ENCODE assay signal across 8 cellular contexts in genomic region chr2:152025678-152026287, GRCh38.
DNase-seq lines count a peak whose midpoint lies in the region; ATAC-seq and TF ChIP-seq lines count a peak whose summit lies in the region.

No MANE protein-coding gene starts in this region.

- DNase-seq in Calu3 (peak; percentile 88), HT-29 (ENCODE audit: low spot score) (peak; percentile 83), NOMO-1 (lab: John Stamatoyannopoulos, UW; ENCODE audit: unreplicated experiment in 2 of 2) (peak; percentile 64 to 87), endodermal cell (peak; percentile 95)
- peak; percentile 44 to 70 (median 66) for DNase-seq in activated CD8-positive, alpha-beta memory T cell treated with anti-CD3 and anti-CD28 coated beads for 48 hours (ENCODE audit: low read depth in 2 of 3, low spot score in 2 of 3)
- DNase-seq in stimulated activated CD8-positive, alpha-beta memory T cell treated with anti-CD3 and anti-CD28 coated beads, Interleukin-4, amount 100 ng/mL, for 24 hours (ENCODE audit: low read depth): peak; percentile 67

- H3K9me3 ChIP-seq in endodermal cell (ENCODE audit: control insufficient read depth, low read length) (no peaks in the 10 kb centered on the region), mononuclear cell (ENCODE audit: low read depth, low read length) (no peaks in the 10 kb centered on the region)

- H3K9ac ChIP-seq in endodermal cell (ENCODE audit: extremely low read depth, low read length, poor library complexity, severe bottlenecking): no peak overlapping the region

- 22 to 30% methylated on average over 12 to 15 of the region's 15 CpGs for WGBS in endodermal cell (ENCODE audit: insufficient coverage in 1 of 2, insufficient read length in 1 of 2), 2 experiments

- H3K36me3 Mint-ChIP-seq in Calu3 (ENCODE audit: insufficient read depth, unreplicated experiment): peaks cover 6% of the 10 kb centered on the region
- H3K36me3 Mint-ChIP-seq in endodermal cell (ENCODE audit: low read depth): no peaks in the 10 kb centered on the region

- no peak overlapping the region for H3K27ac ChIP-seq in endodermal cell (ENCODE audit: low read depth, low read length)

- no peaks in the 10 kb centered on the region for H3K4me1 ChIP-seq in endodermal cell (ENCODE audit: control insufficient read depth, insufficient read depth, low read length)
- peaks cover 6% of the 10 kb centered on the region for H3K4me1 ChIP-seq in mononuclear cell (ENCODE audit: insufficient read depth, low read length)

- H3K36me3 ChIP-seq in endodermal cell (ENCODE audit: control insufficient read depth, insufficient read depth, low read length): no peaks in the 10 kb centered on the region

- peak; percentile 87 for ATAC-seq in GM21381 (IDR thresholded peaks at IDR 0.05; ENCODE audit: unreplicated experiment)

- no peaks in the 10 kb centered on the region for H3K27me3 ChIP-seq in endodermal cell (ENCODE audit: control insufficient read depth, insufficient read depth, low read length, poor library complexity, severe bottlenecking)
- no peaks in the 10 kb centered on the region for H3K27me3 ChIP-seq in mononuclear cell (ENCODE audit: insufficient read depth, low read length)

- H3K9me3 Mint-ChIP-seq in Calu3 (ENCODE audit: low read depth, unreplicated experiment) (no peaks in the 10 kb centered on the region), endodermal cell (peaks cover 1% of the 10 kb centered on the region)

- H3K4me1 Mint-ChIP-seq in Calu3 (ENCODE audit: low read depth, unreplicated experiment) (peaks cover 13% of the 10 kb centered on the region), endodermal cell (no peaks in the 10 kb centered on the region)

- BruUV-seq in Calu3 (replicated peaks; lab: Mats Ljungman, UMichigan): no TSS peak

- H3K27me3 Mint-ChIP-seq in Calu3 (ENCODE audit: unreplicated experiment) (peaks cover 29% of the 10 kb centered on the region), endodermal cell (ENCODE audit: insufficient read depth) (peaks cover 1% of the 10 kb centered on the region)

- H3K27ac Mint-ChIP-seq in Calu3 (ENCODE audit: unreplicated experiment) (no peak overlapping the region), endodermal cell (no peak overlapping the region)

- intact Hi-C loops in Calu3 (cut with micrococcal nuclease; ENCODE audit: unreplicated experiment): no loop called here

- H3K4me3 Mint-ChIP-seq in Calu3 (ENCODE audit: low read depth, unreplicated experiment) (peak overlapping the region; percentile 55), endodermal cell (peak overlapping the region; percentile 19)

- CTCF ChIA-PET in Calu3 (lab: Charles Lee): interaction anchor here (0.7 to 1.5 kb wide), 4 partner anchors 9 to 27 kb away, joined by 3 to 7 read pairs (median 4); no protein-coding TSS in a partner anchor

- H3K4me3 ChIP-seq in endodermal cell (ENCODE audit: low read length) (peak overlapping the region; percentile 70), mononuclear cell (ENCODE audit: low read length) (peak overlapping the region; percentile 6)

- peak; percentile 97 for TF ChIP-seq CTCF in Calu3 (IDR thresholded peaks at IDR 0.05; ENCODE audit: unreplicated experiment)
- TF ChIP-seq CTCF in endodermal cell (conservative IDR thresholded peaks at IDR 0.05): peak; percentile 99
